10 cellular contexts compared by ENCODE assay signal in the genomic region with DNA sequence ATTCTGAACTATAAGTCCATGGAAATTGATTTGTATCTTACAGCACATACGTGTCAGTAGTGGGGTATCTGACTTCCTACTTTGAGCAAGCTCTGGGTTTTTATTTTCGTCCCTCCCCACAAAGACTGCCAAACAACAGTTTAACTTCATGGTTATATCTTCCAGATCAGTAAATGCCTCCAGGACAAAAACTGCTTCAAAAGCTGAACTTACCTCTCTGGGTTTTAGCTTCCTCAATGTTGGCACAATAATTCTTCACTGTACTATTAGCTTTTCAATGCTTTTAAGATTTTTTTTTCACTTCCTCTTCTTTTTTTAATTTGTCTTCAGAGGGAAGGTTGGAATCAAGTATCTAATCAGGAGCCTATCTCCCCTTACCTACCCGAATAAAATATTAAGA. TPM values are rescaled to one million over a fixed set of nuclear protein-coding genes. Genes with fewer than 3 reads are reported as not detected.
DNase-seq lines count a peak whose midpoint lies in the region; ATAC-seq and TF ChIP-seq lines count a peak whose summit lies in the region.
"Had no signal": no experiment of that assay in that cellular context is flagged by ENCODE, and none has a peak within 500 bp of the region (broad histone marks: within the 10 kb centered on the region; RNA-seq: fewer than 3 reads in every experiment).

No MANE protein-coding gene starts in this region.

- TF ChIP-seq POLR2A in esophagus squamous epithelium (IDR thresholded peaks at IDR 0.05), result no peak

- DNase-seq in DND-41, result no peak
- peak; percentile 64 to 82 for DNase-seq in NOMO-1 (lab: John Stamatoyannopoulos, UW; ENCODE audit: unreplicated experiment in 2 of 2)
- DNase-seq in activated naive CD8-positive, alpha-beta T cell treated with anti-CD3 and anti-CD28 coated beads, Interleukin-2, amount 10 ng/mL, durations not matched to agents 7 days and 5 days, result no peak
- no peak for DNase-seq in osteoblast (ENCODE audit: insufficient read length, low spot score, missing footprints)
- DNase-seq in esophagus squamous epithelium (lab: John Stamatoyannopoulos, UW), result no peak
- no peak for DNase-seq in DMS79 (lab: John Stamatoyannopoulos, UW)
- no peak for DNase-seq in T1000 (lab: John Stamatoyannopoulos, UW)
- no peak for DNase-seq in T-helper 2 cell
- DNase-seq: cortex of kidney had no signal

- H3K36me3 ChIP-seq in DND-41 (ENCODE audit: insufficient read depth, low read length) (no peaks in the 10 kb centered on the region; the same call in 1 of the 2 replicates), osteoblast (ENCODE audit: insufficient read depth, low read length) (no peaks in the 10 kb centered on the region), esophagus squamous epithelium (no peaks in the 10 kb centered on the region)

- H2AFZ ChIP-seq in DND-41 (ENCODE audit: low read depth, low read length), result peak overlapping the region; percentile 63; the same call in 1 of the 2 replicates
- H2AFZ ChIP-seq in osteoblast (ENCODE audit: low read length), result peak overlapping the region; percentile 53

- H3K4me3 Mint-ChIP-seq in activated naive CD8-positive, alpha-beta T cell treated with anti-CD3 and anti-CD28 coated beads, Interleukin-2, amount 10 ng/mL, durations not matched to agents 7 days and 5 days, result peak overlapping the region; percentile 26
- H3K4me3 Mint-ChIP-seq: T-helper 2 cell treated with Interferon-gamma antibody and Interleukin-4, amounts not matched to agents 5 μg/mL and 100 μg/mL, for 36 hours had no signal

- intact Hi-C loops in esophagus squamous epithelium (cut with DNase I), result no loop called here

- WGBS in esophagus squamous epithelium, 2 donors, result 35 to 44% methylated on average over 3 of the region's 3 CpGs

- no peaks in the 10 kb centered on the region for H3K9me3 Mint-ChIP-seq in activated naive CD8-positive, alpha-beta T cell treated with anti-CD3 and anti-CD28 coated beads, Interleukin-2, amount 10 ng/mL, durations not matched to agents 7 days and 5 days
- H3K9me3 Mint-ChIP-seq: T-helper 2 cell treated with Interferon-gamma antibody and Interleukin-4, amounts not matched to agents 5 μg/mL and 100 μg/mL, for 36 hours had no signal

- H3K36me3 Mint-ChIP-seq in activated naive CD8-positive, alpha-beta T cell treated with anti-CD3 and anti-CD28 coated beads, Interleukin-2, amount 10 ng/mL, durations not matched to agents 7 days and 5 days, result no peaks in the 10 kb centered on the region

- peaks cover 8% of the 10 kb centered on the region for H3K79me2 ChIP-seq in DND-41 (ENCODE audit: insufficient read depth, low read length)
- H3K79me2 ChIP-seq in osteoblast (ENCODE audit: insufficient read depth, low read length), result peaks cover 8% of the 10 kb centered on the region

- no peak overlapping the region for H3K27ac Mint-ChIP-seq in activated naive CD8-positive, alpha-beta T cell treated with anti-CD3 and anti-CD28 coated beads, Interleukin-2, amount 10 ng/mL, durations not matched to agents 7 days and 5 days
- H3K27ac Mint-ChIP-seq: T-helper 2 cell treated with Interferon-gamma antibody and Interleukin-4, amounts not matched to agents 5 μg/mL and 100 μg/mL, for 36 hours had no signal

- H3K4me1 ChIP-seq in DND-41 (ENCODE audit: insufficient read depth, low read length) (peaks cover 10% of the 10 kb centered on the region; the same call in 1 of the 2 replicates), osteoblast (ENCODE audit: insufficient read depth, low read length) (peaks cover 7% of the 10 kb centered on the region), esophagus squamous epithelium (peaks cover 2 to 22% (median 3%) of the 10 kb centered on the region in 3 donors)

- no peak for ATAC-seq in DND-41 (ENCODE audit: insufficient read depth, low read depth)
- no peak for ATAC-seq in activated naive CD8-positive, alpha-beta T cell treated with anti-CD3 and anti-CD28 coated beads, Interleukin-2, amount 10 ng/mL, durations not matched to agents 7 days and 5 days (ENCODE audit: low read depth)

- POLR2A ChIA-PET in activated naive CD8-positive, alpha-beta T cell treated with anti-CD3 and anti-CD28 coated beads, Interleukin-2, amount 10 ng/mL, durations not matched to agents 7 days and 5 days (lab: Charles Lee), result interaction anchor here (0.7 to 2.7 kb wide), 4 partner anchors 13 to 480 kb away, joined by 3 to 12 read pairs (median 3); no protein-coding TSS in a partner anchor

- H3K27ac ChIP-seq in DND-41 (ENCODE audit: low read length) (no peak overlapping the region), osteoblast (ENCODE audit: low read depth, low read length) (no peak overlapping the region), esophagus squamous epithelium (peak overlapping the region in 2 of 4 donors; percentile 2 to 51)

- H3K27me3 ChIP-seq in DND-41 (ENCODE audit: insufficient read depth, low read length, poor library complexity) (no peaks in the 10 kb centered on the region), osteoblast (ENCODE audit: insufficient read depth, low read length) (no peaks in the 10 kb centered on the region), esophagus squamous epithelium (no peaks in the 10 kb centered on the region)

- H3K4me3 ChIP-seq in DND-41 (ENCODE audit: low read depth in 1 of 2, low read length in 2 of 2), result no peak overlapping the region
- H3K4me3 ChIP-seq in osteoblast (ENCODE audit: insufficient read depth, low read length), result no peak overlapping the region
- H3K4me3 ChIP-seq in esophagus squamous epithelium, result no peak overlapping the region

- peaks cover 5% of the 10 kb centered on the region for H3K27me3 Mint-ChIP-seq in activated naive CD8-positive, alpha-beta T cell treated with anti-CD3 and anti-CD28 coated beads, Interleukin-2, amount 10 ng/mL, durations not matched to agents 7 days and 5 days

- H3K9me3 ChIP-seq in DND-41 (ENCODE audit: insufficient read depth, low read length, severe bottlenecking) (no peaks in the 10 kb centered on the region), osteoblast (ENCODE audit: low read depth, low read length) (no peaks in the 10 kb centered on the region), esophagus squamous epithelium (no peaks in the 10 kb centered on the region)

- no peak overlapping the region for H3K9ac ChIP-seq in DND-41 (ENCODE audit: low read depth, low read length)

- H4K20me1 ChIP-seq in DND-41 (ENCODE audit: insufficient read depth, low read length) (no peaks in the 10 kb centered on the region), osteoblast (ENCODE audit: insufficient read depth, low read length) (peaks cover 3% of the 10 kb centered on the region)

- peaks cover 6% of the 10 kb centered on the region for H3K4me1 Mint-ChIP-seq in activated naive CD8-positive, alpha-beta T cell treated with anti-CD3 and anti-CD28 coated beads, Interleukin-2, amount 10 ng/mL, durations not matched to agents 7 days and 5 days

- no peak for TF ChIP-seq CTCF in DND-41 (IDR thresholded peaks at IDR 0.05; ENCODE audit: borderline replicate concordance, extremely low read depth, low read length, poor library complexity, severe bottlenecking)
- no peak for TF ChIP-seq CTCF in osteoblast (IDR thresholded peaks at IDR 0.05; ENCODE audit: extremely low read depth, low read depth, low read length)
- no peak for TF ChIP-seq CTCF in esophagus squamous epithelium (IDR thresholded peaks at IDR 0.05)

- no peak overlapping the region for H3K4me2 ChIP-seq in DND-41 (ENCODE audit: insufficient read depth, low read length)
- peak overlapping the region; percentile 56 for H3K4me2 ChIP-seq in osteoblast (ENCODE audit: insufficient read depth, low read length)

RNA-seq across cellular contexts. Expression of a gene that starts 4.1 kb away (rescaled TPM):
- total RNA-seq in activated naive CD8-positive, alpha-beta T cell treated with anti-CD3 and anti-CD28 coated beads, Interleukin-2, amount 10 ng/mL, durations not matched to agents 7 days and 5 days, result 10 to 100 TPM; 80.2 to 82.7 TPM
- total RNA-seq in osteoblast, result 44.2 and 48.1 TPM in 2 replicates
- 10 to 100 TPM; 18.7 to 35.3 (median 23.8) TPM for total RNA-seq in esophagus squamous epithelium

RNA-seq across cellular contexts. Expression of a gene that starts 14.8 kb away (rescaled TPM):
- 1 to 10 TPM in 1 of 2 experiments, under 1 TPM in 1; 0.51 to 1.7 TPM for total RNA-seq in activated naive CD8-positive, alpha-beta T cell treated with anti-CD3 and anti-CD28 coated beads, Interleukin-2, amount 10 ng/mL, durations not matched to agents 7 days and 5 days
- total RNA-seq in osteoblast (15.0 and 15.6 TPM in 2 replicates), esophagus squamous epithelium (10 to 100 TPM in 1 of 4 donors, 1 to 10 TPM in 2, under 1 TPM in 1; 0.76 to 11.4 (median 5.6) TPM)

RNA-seq across cellular contexts. Expression of a gene that starts 25.0 kb away (rescaled TPM):
- total RNA-seq in activated naive CD8-positive, alpha-beta T cell treated with anti-CD3 and anti-CD28 coated beads, Interleukin-2, amount 10 ng/mL, durations not matched to agents 7 days and 5 days, result 1 to 10 TPM in 1 of 2 experiments, under 1 TPM in 1; 0.97 to 1.2 TPM
- total RNA-seq in osteoblast, result not detected in 2 replicates
- total RNA-seq in esophagus squamous epithelium, result 1 to 10 TPM in 1 of 4 donors, under 1 TPM in 3; 0.13 to 1.3 (median 0.56) TPM

RNA-seq across cellular contexts. Expression of a gene that starts 52.9 kb away (rescaled TPM):
- total RNA-seq in activated naive CD8-positive, alpha-beta T cell treated with anti-CD3 and anti-CD28 coated beads, Interleukin-2, amount 10 ng/mL, durations not matched to agents 7 days and 5 days, result 10 to 100 TPM; 25.5 to 29.6 TPM
- 4.1 and 4.3 TPM in 2 replicates for total RNA-seq in osteoblast
- 1 to 10 TPM; 1.9 to 7.7 (median 4.0) TPM for total RNA-seq in esophagus squamous epithelium

RNA-seq across cellular contexts. Expression of a gene that starts 56.9 kb away (rescaled TPM):
- total RNA-seq in activated naive CD8-positive, alpha-beta T cell treated with anti-CD3 and anti-CD28 coated beads, Interleukin-2, amount 10 ng/mL, durations not matched to agents 7 days and 5 days, result 10 to 100 TPM; 51.5 to 55.4 TPM
- total RNA-seq in osteoblast (62.2 and 78.2 TPM in 2 replicates), esophagus squamous epithelium (10 to 100 TPM; 44.1 to 88.7 (median 81.0) TPM)

Comparison
In these comparisons a context has a peak if more than half of its experiments do, and no peak if none do; other contexts are left out.
1. DNase-seq: peak in NOMO-1 (2 of 2); none in DND-41 (single experiment), activated naive CD8-positive, alpha-beta T cell treated with anti-CD3 and anti-CD28 coated beads, Interleukin-2, amount 10 ng/mL, durations not matched to agents 7 days and 5 days (single experiment), osteoblast (single experiment), esophagus squamous epithelium (single experiment), DMS79 (single experiment), T1000 (single experiment) and T-helper 2 cell (0 of 5).